Comparison of ENCODE assay signal across 17 cellular contexts in genomic region chr16:62869837-62870236, GRCh38.
DNase-seq lines count a peak whose midpoint lies in the region; ATAC-seq, FAIRE-seq and TF ChIP-seq lines count a peak whose summit lies in the region.
"Had no signal": no experiment of that assay in that cellular context is flagged by ENCODE, and none has a peak within 500 bp of the region (broad histone marks: within the 10 kb centered on the region; RNA-seq: fewer than 3 reads in every experiment).

No MANE protein-coding gene starts in this region.

- no peak overlapping the region for H3K4me2 ChIP-seq in GM12878 (ENCODE audit: control insufficient read depth, insufficient read depth)

- SMC1A ChIA-PET in GM12878 (lab: Charles Lee; ENCODE audit: uncharacterized antibody, unreplicated experiment) = interaction anchor here (2.0 kb wide), 1 partner anchor 645 kb away, joined by 14 read pairs; no protein-coding TSS in a partner anchor

- TF ChIP-seq CTCF in GM12878 (IDR thresholded peaks at IDR 0.05 in 2 of 3, conservative IDR thresholded peaks at IDR 0.05 in 1 of 3; ENCODE audit: control insufficient read depth in 2 of 3, extremely low read depth in 1 of 3, insufficient read depth in 1 of 3, low read depth in 3 of 3, low read length in 3 of 3) = no peak

- TF ChIP-seq RAD21 in GM12878 (IDR thresholded peaks at IDR 0.05; ENCODE audit: insufficient read depth, low read depth, low read length) = peak; percentile 10; the same call in 1 of the 2 replicates

- POLR2A ChIA-PET in GM12878 (lab: Charles Lee) = no interaction called here

- ATAC-seq in GM21717 (IDR thresholded peaks at IDR 0.05; ENCODE audit: unreplicated experiment) = peak; percentile 80
- ATAC-seq in HG03039 (IDR thresholded peaks at IDR 0.05; ENCODE audit: unreplicated experiment) = peak; percentile 64
- peak; percentile 72 for ATAC-seq in GM12878
- no peak for ATAC-seq in GM21367 (IDR thresholded peaks at IDR 0.05; ENCODE audit: unreplicated experiment)
- ATAC-seq: HCT116, T-cell had no signal

- H3K27ac ChIP-seq in GM12878 (ENCODE audit: control insufficient read depth, insufficient read depth) = no peak overlapping the region

- BruUV-seq in GM12878 (replicated peaks; lab: Mats Ljungman, UMichigan) = no TSS peak

- in situ Hi-C loops in GM12878 (cut with MboI) = loop anchor here (10.0 kb wide), 1 partner anchor 645 kb away; no protein-coding TSS in a partner anchor

- H4K20me1 ChIP-seq in GM12878 (ENCODE audit: control insufficient read depth, insufficient read depth) = no peaks in the 10 kb centered on the region

- TF ChIP-seq POLR2A in GM12891 (IDR thresholded peaks at IDR 0.05; ENCODE audit: low read depth, low read length) (no peak), GM12878 (IDR thresholded peaks at IDR 0.05; ENCODE audit: low read depth, low read length) (no peak)

- no peak for TF ChIP-seq EP300 in GM12878 (IDR thresholded peaks at IDR 0.05; ENCODE audit: borderline replicate concordance in 1 of 2, control insufficient read depth in 1 of 2, low read depth in 2 of 2, low read length in 2 of 2)

- H3K4me3 ChIP-seq in GM12878 = no peak overlapping the region

- no peaks in the 10 kb centered on the region for H3K9me3 ChIP-seq in GM12878 (replicated peaks; ENCODE audit: control insufficient read depth, insufficient read depth, low read length)

- no peaks in the 10 kb centered on the region for H3K36me3 ChIP-seq in GM12878 (ENCODE audit: control insufficient read depth in 2 of 2, insufficient read depth in 2 of 2, low read length in 1 of 2)

- RAD21 ChIA-PET in GM12878 (lab: Charles Lee; ENCODE audit: unreplicated experiment) = interaction anchor here (1.3 to 1.8 kb wide), 2 partner anchors 230 to 419 kb away, joined by 4 to 6 read pairs; no protein-coding TSS in a partner anchor

- 11% methylated on average over 4 of the region's 4 CpGs for WGBS in GM12878 (ENCODE audit: insufficient coverage, insufficient replicate concordance, low lambda C conversion rate, missing lambda C conversion rate)

- intact Hi-C loops in GM12878 (cut with micrococcal nuclease; ENCODE audit: unreplicated experiment) = loop anchor here (1.0 to 10.0 kb wide), 2 partner anchors 235 to 645 kb away; no protein-coding TSS in a partner anchor

- H3K9ac ChIP-seq in GM12878 (ENCODE audit: control insufficient read depth, insufficient read depth, low read length) = no peak overlapping the region

- no peaks in the 10 kb centered on the region for H3K27me3 ChIP-seq in GM12878 (replicated peaks in 1 of 2; ENCODE audit: control insufficient read depth in 2 of 2, insufficient read depth in 2 of 2, low read length in 1 of 2)

- CTCF ChIA-PET in GM12878 (lab: Yijun Ruan, JAX) = interaction anchor here (1.4 to 2.0 kb wide), 3 partner anchors 644 to 679 kb away, joined by 5 to 16 read pairs (median 10); no protein-coding TSS in a partner anchor

- H3K4me1 ChIP-seq in GM12878 (ENCODE audit: control insufficient read depth, insufficient read depth, low read length) = no peaks in the 10 kb centered on the region

- DNase-seq in GM12891 (ENCODE audit: insufficient read length, low spot score) (no peak), GM12878 (ENCODE audit: low read depth, low spot score) (peak; percentile 11), SW 1271 (lab: John Stamatoyannopoulos, UW) (no peak), NCI-H748 treated with DMSO at 0.1 percent for 48 hours (lab: John Stamatoyannopoulos, UW) (no peak)
- no peak for DNase-seq in activated effector memory CD4-positive, alpha-beta T cell treated with Interleukin-2 at 50 U/mL for 16 hours
- DNase-seq: CD4-positive, alpha-beta memory T cell; GF-D8; NCI-H1436 treated with DMSO at 0.1 percent for 48 hours; NCI-H226; T-cell; T1000 had no signal

- H2AFZ ChIP-seq in GM12878 (ENCODE audit: control insufficient read depth, low read depth, low read length) = no peak overlapping the region; the same call in none of the 2 replicates

- no peak for FAIRE-seq in GM12891 (lab: Jason Lieb, UNC)
- FAIRE-seq in GM12878 (lab: Jason Lieb, UNC) = no peak
- FAIRE-seq: D721Med, HTR-8/SVneo had no signal

- no peaks in the 10 kb centered on the region for H3K79me2 ChIP-seq in GM12878 (ENCODE audit: control insufficient read depth, insufficient read depth, low read length)

TF ChIP-seq in GM12891, 5 proteins besides CTCF, POLR2A, EP300 and RAD21:
- TF ChIP-seq PAX5 (IDR thresholded peaks at IDR 0.05; ENCODE audit: insufficient read depth, low read length, severe bottlenecking) = no peak
- TF ChIP-seq SPI1 (IDR thresholded peaks at IDR 0.05; ENCODE audit: low read depth, low read length) = 0 out of 2 replicates have a peak, but pooled peaks have one; percentile 14

TF ChIP-seq in GM12878, 131 proteins besides CTCF, POLR2A, EP300 and RAD21:
- TF ChIP-seq SMAD5 (IDR thresholded peaks at IDR 0.05; ENCODE audit: low read depth) = no peak
- peak; percentile 41; the same call in 1 of the 2 replicates for TF ChIP-seq NFIC (IDR thresholded peaks at IDR 0.05; ENCODE audit: low read depth, low read length)
- TF ChIP-seq JUNB (IDR thresholded peaks at IDR 0.05) = peak; percentile 53; the same call in 1 of the 2 replicates
- TF ChIP-seq RUNX3 (IDR thresholded peaks at IDR 0.05; ENCODE audit: low read length) = peak; percentile 22; the same call in 1 of the 2 replicates
